Comparison of ENCODE assay signal across 9 cellular contexts in the genomic region with DNA sequence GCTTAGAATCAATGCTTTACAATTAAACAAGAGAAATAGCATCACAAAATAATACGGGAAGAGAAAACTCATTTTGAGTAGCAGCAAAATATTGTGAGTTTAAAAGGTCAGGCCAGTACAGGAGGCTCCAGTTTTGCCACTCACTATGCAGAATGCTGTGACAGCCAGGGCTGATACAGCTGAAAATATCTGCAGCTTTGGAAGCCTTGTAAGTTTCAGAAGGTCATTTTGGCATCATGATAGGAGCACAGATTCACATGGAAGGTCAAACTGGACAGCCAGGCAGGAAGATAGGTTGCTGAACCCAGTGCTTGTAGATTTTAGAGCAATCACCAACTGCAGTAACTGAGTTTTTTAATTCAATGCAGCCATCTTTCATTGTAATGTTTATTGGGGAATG. TPM values are rescaled to one million over a fixed set of nuclear protein-coding genes. Genes with fewer than 3 reads are reported as not detected.
DNase-seq lines count a peak whose midpoint lies in the region; ATAC-seq and FAIRE-seq lines count a peak whose summit lies in the region.
"Had no signal": no experiment of that assay in that cellular context is flagged by ENCODE, and none has a peak within 500 bp of the region (broad histone marks: within the 10 kb centered on the region; RNA-seq: fewer than 3 reads in every experiment).

No MANE protein-coding gene starts in this region.

- intact Hi-C loops in activated CD4-positive, alpha-beta T cell treated with anti-CD3 and anti-CD28 coated beads for 36 hours (cut with DNase I, micrococcal nuclease), result loop anchor here in 1 of 2 experiments (2.0 kb wide), 1 partner anchor 18 kb away; no protein-coding TSS in a partner anchor
- intact Hi-C loops in left ventricle myocardium superior (cut with micrococcal nuclease), result no loop called here

- no peaks in the 10 kb centered on the region for H3K27me3 Mint-ChIP-seq in activated CD4-positive, alpha-beta T cell treated with anti-CD3 and anti-CD28 coated beads for 36 hours
- H3K27me3 Mint-ChIP-seq in activated CD8-positive, alpha-beta T cell treated with anti-CD3 and anti-CD28 coated beads, Interleukin-2, amount 10 ng/mL, durations not matched to agents 7 days and 5 days (ENCODE audit: low read depth), result no peaks in the 10 kb centered on the region

- peaks cover 0 to 66% (median 55%) of the 10 kb centered on the region in 5 donors for H3K4me1 ChIP-seq in subcutaneous abdominal adipose tissue (ENCODE audit: control insufficient read depth in 5 of 5, insufficient read depth in 5 of 5, low read length in 5 of 5)

- peak overlapping the region; percentile 35 for H3K27ac ChIP-seq in subcutaneous abdominal adipose tissue (ENCODE audit: low read depth, low read length)

- no peak overlapping the region for H3K4me3 ChIP-seq in subcutaneous abdominal adipose tissue (ENCODE audit: low read depth in 1 of 5, low read length in 5 of 5)
- no peak overlapping the region for H3K4me3 ChIP-seq in H7 (ENCODE audit: insufficient read depth, low read depth, low read length)

- H3K9ac ChIP-seq in subcutaneous abdominal adipose tissue (ENCODE audit: low read length in 5 of 5), result no peak overlapping the region

- peak overlapping the region; percentile 44 for H3K4me3 Mint-ChIP-seq in activated CD4-positive, alpha-beta T cell treated with anti-CD3 and anti-CD28 coated beads for 36 hours
- H3K4me3 Mint-ChIP-seq in activated CD8-positive, alpha-beta T cell treated with anti-CD3 and anti-CD28 coated beads, Interleukin-2, amount 10 ng/mL, durations not matched to agents 7 days and 5 days, result peak overlapping the region; percentile 22

- H3K27ac Mint-ChIP-seq in activated CD4-positive, alpha-beta T cell treated with anti-CD3 and anti-CD28 coated beads for 36 hours, result peak overlapping the region; percentile 84
- H3K27ac Mint-ChIP-seq in activated CD8-positive, alpha-beta T cell treated with anti-CD3 and anti-CD28 coated beads, Interleukin-2, amount 10 ng/mL, durations not matched to agents 7 days and 5 days, result no peak overlapping the region

- H3K9me3 Mint-ChIP-seq in activated CD4-positive, alpha-beta T cell treated with anti-CD3 and anti-CD28 coated beads for 36 hours (ENCODE audit: low read depth), result no peaks in the 10 kb centered on the region
- no peaks in the 10 kb centered on the region for H3K9me3 Mint-ChIP-seq in activated CD8-positive, alpha-beta T cell treated with anti-CD3 and anti-CD28 coated beads, Interleukin-2, amount 10 ng/mL, durations not matched to agents 7 days and 5 days (ENCODE audit: insufficient read depth)

- no peaks in the 10 kb centered on the region for H3K9me3 ChIP-seq in subcutaneous abdominal adipose tissue (ENCODE audit: control insufficient read depth in 5 of 5, low read length in 5 of 5)

- POLR2A ChIA-PET in activated CD4-positive, alpha-beta T cell treated with anti-CD3 and anti-CD28 coated beads for 36 hours (lab: Charles Lee), result interaction anchor here (0.7 kb wide), 1 partner anchor 77 kb away, joined by 3 read pairs; no protein-coding TSS in a partner anchor
- POLR2A ChIA-PET in activated CD8-positive, alpha-beta T cell treated with anti-CD3 and anti-CD28 coated beads, Interleukin-2, amount 10 ng/mL, durations not matched to agents 7 days and 5 days (lab: Charles Lee), result interaction anchor here (0.6 to 1.0 kb wide), 2 partner anchors 26 to 94 kb away, joined by 3 read pairs; no protein-coding TSS in a partner anchor

- no peak for ATAC-seq in activated CD4-positive, alpha-beta T cell treated with anti-CD3 and anti-CD28 coated beads for 36 hours
- ATAC-seq in activated CD8-positive, alpha-beta T cell treated with anti-CD3 and anti-CD28 coated beads, Interleukin-2, amount 10 ng/mL, durations not matched to agents 7 days and 5 days, result no peak
- ATAC-seq in left ventricle myocardium superior, result peak; percentile 77
- ATAC-seq in HG02852 (IDR thresholded peaks at IDR 0.05; ENCODE audit: unreplicated experiment), result no peak

- no peak for DNase-seq in activated CD4-positive, alpha-beta T cell treated with anti-CD3 and anti-CD28 coated beads for 36 hours
- DNase-seq in activated CD4-positive, alpha-beta T cell treated with anti-CD3 and anti-CD28 coated beads, Interleukin-2, amount 50 U/mL, for 4 hours, result no peak
- no peak for DNase-seq in activated CD8-positive, alpha-beta T cell treated with anti-CD3 and anti-CD28 coated beads, Interleukin-2, amount 10 ng/mL, durations not matched to agents 7 days and 5 days
- DNase-seq in left ventricle myocardium superior, result no peak
- no peak for DNase-seq in GM19239 (ENCODE audit: insufficient read length, low spot score)
- no peak for DNase-seq in H7
- DNase-seq: NCI-H1694 had no signal

- peaks cover 77% of the 10 kb centered on the region for H3K4me1 Mint-ChIP-seq in activated CD4-positive, alpha-beta T cell treated with anti-CD3 and anti-CD28 coated beads for 36 hours
- H3K4me1 Mint-ChIP-seq in activated CD8-positive, alpha-beta T cell treated with anti-CD3 and anti-CD28 coated beads, Interleukin-2, amount 10 ng/mL, durations not matched to agents 7 days and 5 days (ENCODE audit: low read depth), result peaks cover 77% of the 10 kb centered on the region

- CTCF ChIA-PET in activated CD4-positive, alpha-beta T cell treated with anti-CD3 and anti-CD28 coated beads for 36 hours (lab: Charles Lee), result interaction anchor here (1.0 to 3.5 kb wide), 3 partner anchors 8 to 98 kb away, joined by 4 to 19 read pairs (median 5); no protein-coding TSS in a partner anchor
- CTCF ChIA-PET in activated CD8-positive, alpha-beta T cell treated with anti-CD3 and anti-CD28 coated beads, Interleukin-2, amount 10 ng/mL, durations not matched to agents 7 days and 5 days (lab: Charles Lee), result interaction anchor here (0.6 to 4.9 kb wide), 8 partner anchors 10 to 229 kb away, joined by 3 to 24 read pairs (median 3); no protein-coding TSS in a partner anchor

- no peaks in the 10 kb centered on the region for H3K36me3 ChIP-seq in subcutaneous abdominal adipose tissue (ENCODE audit: control insufficient read depth in 5 of 5, insufficient read depth in 5 of 5, low read length in 5 of 5)
- H3K36me3 ChIP-seq in H7 (replicated peaks; ENCODE audit: control insufficient read depth, insufficient read depth, low read length), result no peaks in the 10 kb centered on the region

- FAIRE-seq in GM19239 (lab: Jason Lieb, UNC), result no peak

- H3K36me3 Mint-ChIP-seq in activated CD4-positive, alpha-beta T cell treated with anti-CD3 and anti-CD28 coated beads for 36 hours (ENCODE audit: low read depth), result peaks cover 12% of the 10 kb centered on the region
- H3K36me3 Mint-ChIP-seq in activated CD8-positive, alpha-beta T cell treated with anti-CD3 and anti-CD28 coated beads, Interleukin-2, amount 10 ng/mL, durations not matched to agents 7 days and 5 days (ENCODE audit: low read depth), result peaks cover 40% of the 10 kb centered on the region

- H3K27me3 ChIP-seq in subcutaneous abdominal adipose tissue (ENCODE audit: control insufficient read depth in 5 of 5, insufficient read depth in 4 of 5, low read length in 5 of 5), result no peaks in the 10 kb centered on the region
- no peaks in the 10 kb centered on the region for H3K27me3 ChIP-seq in H7 (ENCODE audit: control insufficient read depth, insufficient read depth, low read length)

RNA-seq across cellular contexts. Expression of a gene that starts 14.1 kb away (rescaled TPM):
- 100 to 1,000 TPM; 317 to 481 TPM for total RNA-seq in activated CD4-positive, alpha-beta T cell treated with anti-CD3 and anti-CD28 coated beads for 36 hours
- 100 to 1,000 TPM; 469 to 504 TPM for total RNA-seq in activated CD8-positive, alpha-beta T cell treated with anti-CD3 and anti-CD28 coated beads, Interleukin-2, amount 10 ng/mL, durations not matched to agents 7 days and 5 days
- 172 TPM for total RNA-seq in left ventricle myocardium superior
- total RNA-seq in H7 (2014; rRNA removed; shearing (Covaris generic)), result 11.1 and 25.3 TPM in 2 replicates
